25 cellular contexts compared by ENCODE assay signal in genomic region chr14:95759952-95760351, GRCh38. TPM values are rescaled to one million over a fixed set of nuclear protein-coding genes. Genes with fewer than 3 reads are reported as not detected.
DNase-seq lines count a peak whose midpoint lies in the region; ATAC-seq, FAIRE-seq and TF ChIP-seq lines count a peak whose summit lies in the region.
"Had no signal": no experiment of that assay in that cellular context is flagged by ENCODE, and none has a peak within 500 bp of the region (broad histone marks: within the 10 kb centered on the region; RNA-seq: fewer than 3 reads in every experiment).

No MANE protein-coding gene starts in this region.

- peak; percentile 25 for DNase-seq in MCF 10A (ENCODE audit: unreplicated experiment)
- no peak for DNase-seq in breast epithelium (ENCODE audit: low spot score in 2 of 2)
- DNase-seq in HCEC 1CT = peak; percentile 78
- peak; percentile 5 for DNase-seq in bronchial epithelial cell (ENCODE audit: low read depth)
- DNase-seq in esophagus squamous epithelium (lab: John Stamatoyannopoulos, UW) = no peak
- no peak for DNase-seq in right cardiac atrium
- DNase-seq: CD4-positive, CD25-positive, alpha-beta regulatory T cell; Kasumi-1; MM.1S; NCI-H1048; NCI-H1417 treated with DMSO at 0.1 percent for 48 hours; NCI-H187; NCI-H446 treated with DMSO at 0.1 percent for 48 hours; NCI-H69; NK-92 treated with Interleukin-12 subunit alpha and Interleukin-12 subunit beta, amount 100 ng/mL, for 24 hours had no signal

- TF ChIP-seq CTCF in MCF 10A (IDR thresholded peaks at IDR 0.05; ENCODE audit: unreplicated experiment) (no peak), breast epithelium (IDR thresholded peaks at IDR 0.05) (no peak), bronchial epithelial cell (IDR thresholded peaks at IDR 0.05; ENCODE audit: insufficient read depth, low read length, severe bottlenecking) (no peak), esophagus squamous epithelium (IDR thresholded peaks at IDR 0.05) (no peak)

- no peak overlapping the region for H3K4me3 Mint-ChIP-seq in MCF 10A (ENCODE audit: unreplicated experiment)
- H3K4me3 Mint-ChIP-seq: CD4-positive, CD25-positive, alpha-beta regulatory T cell; T-helper 1 cell treated with Interleukin-12 subunit alpha and Interleukin-12 subunit beta and Interleukin-4 antibody, amounts not matched to agents 30 μg/mL and 1 μg/mL, for 36 hours had no signal

- H3K4me3 ChIP-seq in breast epithelium = no peak overlapping the region
- H3K4me3 ChIP-seq in bronchial epithelial cell (ENCODE audit: low read depth, low read length) = no peak overlapping the region
- H3K4me3 ChIP-seq in esophagus squamous epithelium = no peak overlapping the region
- H3K4me3 ChIP-seq in right cardiac atrium (ENCODE audit: low read length) = no peak overlapping the region
- H3K4me3 ChIP-seq: A549, SJSA1 had no signal

- POLR2A ChIA-PET in MCF 10A (lab: Yijun Ruan, JAX) = no interaction called here

- H3K4me1 ChIP-seq in breast epithelium (no peaks in the 10 kb centered on the region), esophagus squamous epithelium (no peaks in the 10 kb centered on the region), right cardiac atrium (ENCODE audit: control insufficient read depth, insufficient read depth, low read length) (no peaks in the 10 kb centered on the region)
- H3K4me1 ChIP-seq: A549, SJSA1 had no signal

- H3K36me3 ChIP-seq in breast epithelium (no peaks in the 10 kb centered on the region), bronchial epithelial cell (ENCODE audit: control insufficient read depth, insufficient read depth, low read length) (no peaks in the 10 kb centered on the region), esophagus squamous epithelium (no peaks in the 10 kb centered on the region)
- H3K36me3 ChIP-seq: SJSA1 had no signal

- H3K27me3 Mint-ChIP-seq in MCF 10A (ENCODE audit: insufficient read depth, unreplicated experiment) = peaks cover 51% of the 10 kb centered on the region

- H3K9me3 Mint-ChIP-seq in MCF 10A (ENCODE audit: unreplicated experiment) = no peaks in the 10 kb centered on the region
- H3K9me3 Mint-ChIP-seq: CD4-positive, CD25-positive, alpha-beta regulatory T cell; T-helper 1 cell treated with Interleukin-12 subunit alpha and Interleukin-12 subunit beta and Interleukin-4 antibody, amounts not matched to agents 30 μg/mL and 1 μg/mL, for 36 hours had no signal

- no TSS peak for BruUV-seq in MCF 10A (replicated peaks; lab: Mats Ljungman, UMichigan)

- no peaks in the 10 kb centered on the region for H3K4me1 Mint-ChIP-seq in MCF 10A (ENCODE audit: insufficient read depth, unreplicated experiment)
- H3K4me1 Mint-ChIP-seq: CD4-positive, CD25-positive, alpha-beta regulatory T cell had no signal

- CTCF ChIA-PET in MCF 10A (lab: Yijun Ruan, JAX) = interaction anchor here (1.3 to 2.8 kb wide), 2 partner anchors 10 to 14 kb away, joined by 3 to 17 read pairs; no protein-coding TSS in a partner anchor

- H3K36me3 Mint-ChIP-seq in MCF 10A (ENCODE audit: insufficient read depth, unreplicated experiment) = no peaks in the 10 kb centered on the region
- H3K36me3 Mint-ChIP-seq: CD4-positive, CD25-positive, alpha-beta regulatory T cell had no signal

- H3K27ac ChIP-seq in breast epithelium (no peak overlapping the region), esophagus squamous epithelium (no peak overlapping the region), right cardiac atrium (ENCODE audit: low read length) (no peak overlapping the region)
- H3K27ac ChIP-seq: A549, SJSA1 had no signal

- intact Hi-C loops in MCF 10A (cut with micrococcal nuclease) = no loop called here
- intact Hi-C loops in breast epithelium (cut with DNase I; ENCODE audit: low total_unique reads) = no loop called here
- intact Hi-C loops in esophagus squamous epithelium (cut with DNase I) = no loop called here
- intact Hi-C loops in right cardiac atrium (cut with DNase I) = no loop called here

- TF ChIP-seq POLR2A in breast epithelium (IDR thresholded peaks at IDR 0.05) (no peak), esophagus squamous epithelium (IDR thresholded peaks at IDR 0.05) (no peak), GM18505 (IDR thresholded peaks at IDR 0.05; ENCODE audit: borderline replicate concordance, extremely low read depth, insufficient read depth, insufficient read length) (no peak)

- no peak overlapping the region for H3K27ac Mint-ChIP-seq in MCF 10A (ENCODE audit: low read depth, unreplicated experiment)
- H3K27ac Mint-ChIP-seq: CD4-positive, CD25-positive, alpha-beta regulatory T cell; T-helper 1 cell treated with Interleukin-12 subunit alpha and Interleukin-12 subunit beta and Interleukin-4 antibody, amounts not matched to agents 30 μg/mL and 1 μg/mL, for 36 hours had no signal

- FAIRE-seq in bronchial epithelial cell (lab: Jason Lieb, UNC) = no peak
- FAIRE-seq: A549, GM12892, H1 had no signal

- H3K27me3 ChIP-seq in breast epithelium (peaks cover 0 to 42% of the 10 kb centered on the region in 2 donors), bronchial epithelial cell (ENCODE audit: control insufficient read depth, insufficient read depth, low read length) (no peaks in the 10 kb centered on the region), esophagus squamous epithelium (peaks cover 0 to 33% (median 0%) of the 10 kb centered on the region in 4 donors), right cardiac atrium (ENCODE audit: control insufficient read depth, insufficient read depth) (peaks cover 6% of the 10 kb centered on the region)
- H3K27me3 ChIP-seq: SJSA1 had no signal

- H3K9me3 ChIP-seq in breast epithelium (no peaks in the 10 kb centered on the region), esophagus squamous epithelium (no peaks in the 10 kb centered on the region), right cardiac atrium (ENCODE audit: control insufficient read depth, low read length) (no peaks in the 10 kb centered on the region)
- H3K9me3 ChIP-seq: A549, SJSA1 had no signal

- no peak for ATAC-seq in GM18502 (IDR thresholded peaks at IDR 0.05; ENCODE audit: poor library complexity, unreplicated experiment)
- ATAC-seq in right cardiac atrium = no peak
- ATAC-seq in GM18505 (IDR thresholded peaks at IDR 0.05; ENCODE audit: unreplicated experiment) = no peak
- ATAC-seq: A549, Panc1 had no signal

RNA-seq across cellular contexts. Expression of gene TCL1A, which starts 46.0 kb away (rescaled TPM):
- total RNA-seq in MCF 10A (2022) = not detected in 2 replicates
- total RNA-seq in breast epithelium = not detected
- not detected in 2 replicates for total RNA-seq in bronchial epithelial cell
- total RNA-seq in esophagus squamous epithelium = not detected
- not detected for total RNA-seq in right cardiac atrium
- not detected for polyA plus RNA-seq in right cardiac atrium
- total RNA-seq: G401, SJSA1 had no signal
- polyA plus RNA-seq: A549, BJ had no signal

Comparison
In these comparisons a context has a peak if more than half of its experiments do, and no peak if none do; other contexts are left out.
1. DNase-seq: peak in MCF 10A (single experiment), HCEC 1CT (single experiment) and bronchial epithelial cell (single experiment); none in breast epithelium (0 of 2), esophagus squamous epithelium (single experiment) and right cardiac atrium (0 of 3).